26 cellular contexts compared by ENCODE assay signal in the genomic region with DNA sequence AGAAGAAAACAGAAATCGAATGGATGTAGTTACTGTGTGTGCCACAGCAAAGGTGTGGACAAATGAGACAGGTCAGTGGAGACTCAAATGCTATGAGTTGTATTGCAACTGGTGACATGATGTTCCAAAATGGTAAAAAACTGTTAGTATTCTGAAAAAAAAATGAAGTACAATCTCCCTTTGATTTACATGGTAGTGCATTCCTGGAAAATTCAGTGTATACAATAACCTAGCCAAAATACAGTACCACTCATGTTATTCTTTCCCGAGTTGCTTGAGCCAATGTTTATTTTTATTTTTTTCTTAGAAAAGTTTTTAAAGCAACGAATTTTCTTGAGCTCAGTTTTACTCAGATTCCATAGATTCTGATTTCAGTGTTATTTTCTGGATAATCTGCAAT. TPM values are rescaled to one million over a fixed set of nuclear protein-coding genes. Genes with fewer than 3 reads are reported as not detected.
"Had no signal": no experiment of that assay in that cellular context is flagged by ENCODE, and none has a peak within 500 bp of the region (broad histone marks: within the 10 kb centered on the region; RNA-seq: fewer than 3 reads in every experiment).

No MANE protein-coding gene starts in this region.

- H3K4me2 ChIP-seq: hepatocyte had no signal

- DNase-seq: dermis blood vessel endothelial cell; dorsolateral prefrontal cortex; effector CD4-positive, alpha-beta T cell; effector memory CD4-positive, alpha-beta T cell; foreskin fibroblast; gastrocnemius medialis; heart left ventricle; hypothalamus; immature natural killer cell; islet precursor cell; kidney; kidney glomerular epithelial cell; left colon; left ventricle myocardium inferior; lower lobe of right lung; mesenchymal stem cell; mucosa of descending colon; naive thymus-derived CD4-positive, alpha-beta T cell had no signal

- H2AFZ ChIP-seq: hepatocyte had no signal

- H3K4me1 Mint-ChIP-seq: immature natural killer cell, mesothelial cell of epicardium had no signal

- H3K9me3 ChIP-seq: esophagus muscularis mucosa, gastrocnemius medialis, left ventricle myocardium inferior, lower lobe of right lung, mucosa of descending colon had no signal

- H3K79me2 ChIP-seq: hepatocyte had no signal

- H3K4me1 ChIP-seq: esophagus muscularis mucosa, gastrocnemius medialis, heart left ventricle, left ventricle myocardium inferior, lower lobe of right lung had no signal

- ATAC-seq: gastrocnemius medialis; heart left ventricle; left colon; left lobe of liver; lower lobe of right lung; mucosa of descending colon; naive thymus-derived CD4-positive, alpha-beta T cell had no signal

- H3K27ac Mint-ChIP-seq: immature natural killer cell, mesothelial cell of epicardium had no signal

- H3K36me3 ChIP-seq: esophagus muscularis mucosa, gastrocnemius medialis, heart left ventricle, left ventricle myocardium inferior, lower lobe of right lung had no signal

- FAIRE-seq: colon, endothelial cell of umbilical vein, kidney had no signal

- H3K27me3 Mint-ChIP-seq: naive thymus-derived CD4-positive, alpha-beta T cell had no signal

- H3K4me3 ChIP-seq: coronary artery, dorsolateral prefrontal cortex, esophagus muscularis mucosa, gastrocnemius medialis, heart left ventricle, hepatocyte, left ventricle myocardium inferior, lower lobe of right lung, mucosa of descending colon had no signal

- H3K4me3 Mint-ChIP-seq: immature natural killer cell; mesothelial cell of epicardium; naive thymus-derived CD4-positive, alpha-beta T cell had no signal

- H3K27ac ChIP-seq: coronary artery, dorsolateral prefrontal cortex, esophagus muscularis mucosa, gastrocnemius medialis, heart left ventricle, hepatocyte, left ventricle myocardium inferior, lower lobe of right lung had no signal

- H3K27me3 ChIP-seq: esophagus muscularis mucosa, gastrocnemius medialis, heart left ventricle, hepatocyte had no signal

- H3K9me3 Mint-ChIP-seq: immature natural killer cell had no signal

RNA-seq across cellular contexts. Expression of gene ODAD2, which starts 47.7 kb away (rescaled TPM):
- total RNA-seq: gastrocnemius medialis, myocyte had no signal
- polyA plus RNA-seq: heart left ventricle; immature natural killer cell; naive thymus-derived CD4-positive, alpha-beta T cell had no signal
